ENCODE assay signal across 27 cellular contexts in genomic region chr6:168096271-168096764, GRCh38. TPM values are rescaled to one million over a fixed set of nuclear protein-coding genes. Genes with fewer than 3 reads are reported as not detected.
"Had no signal": no experiment of that assay in that cellular context is flagged by ENCODE, and none has a peak within 500 bp of the region (broad histone marks: within the 10 kb centered on the region; RNA-seq: fewer than 3 reads in every experiment).

No MANE protein-coding gene starts in this region.

- H3K36me3 Mint-ChIP-seq: activated CD8-positive, alpha-beta memory T cell treated with anti-CD3 and anti-CD28 coated beads, Interleukin-2, amount 10 ng/mL, durations not matched to agents 7 days and 5 days; mesothelial cell of epicardium; naive thymus-derived CD8-positive, alpha-beta T cell had no signal

- H3K27ac Mint-ChIP-seq: activated CD4-positive, alpha-beta T cell treated with anti-CD3 and anti-CD28 coated beads, Interleukin-2, amount 10 ng/mL, durations not matched to agents 7 days and 5 days; activated CD8-positive, alpha-beta memory T cell treated with anti-CD3 and anti-CD28 coated beads, Interleukin-2, amount 10 ng/mL, durations not matched to agents 7 days and 5 days; activated CD8-positive, alpha-beta T cell treated with anti-CD3 and anti-CD28 coated beads for 36 hours; activated naive CD8-positive, alpha-beta T cell treated with anti-CD3 and anti-CD28 coated beads, Interleukin-2, amount 50 U/mL, for 24 hours; mesothelial cell of epicardium; naive thymus-derived CD8-positive, alpha-beta T cell had no signal

- DNase-seq: activated CD4-positive, alpha-beta T cell treated with anti-CD3 and anti-CD28 coated beads, Interleukin-2, amount 10 ng/mL, durations not matched to agents 7 days and 5 days; activated CD8-positive, alpha-beta memory T cell treated with anti-CD3 and anti-CD28 coated beads, Interleukin-2, amount 10 ng/mL, durations not matched to agents 7 days and 5 days; activated CD8-positive, alpha-beta T cell treated with anti-CD3 and anti-CD28 coated beads for 36 hours; activated effector memory CD4-positive, alpha-beta T cell treated with anti-CD3 and anti-CD28 coated beads, Interleukin-2, amount 50 U/mL, for 16 hours; activated naive CD4-positive, alpha-beta T cell treated with anti-CD3 and anti-CD28 coated beads, Interleukin-2, amount 50 U/mL, for 16 hours; activated naive CD8-positive, alpha-beta T cell treated with anti-CD3 and anti-CD28 coated beads, Interleukin-2, amount 50 U/mL, for 24 hours; activated T-cell treated with anti-CD3 and anti-CD28 coated beads for 4 hours; body of pancreas; dermis blood vessel endothelial cell; effector CD8-positive, alpha-beta T cell; foreskin keratinocyte; sigmoid colon; stimulated activated CD4-positive, alpha-beta T cell treated with anti-CD3 and anti-CD28 coated beads, Interleukin-4, amount 100 ng/mL, for 1 hour; stimulated activated naive CD4-positive, alpha-beta T cell; testis; trophoblast cell; uterus had no signal

- H3K4me3 ChIP-seq: body of pancreas, cardiac muscle cell, pancreas, sigmoid colon, smooth muscle cell, testis, uterus had no signal

- FAIRE-seq: pancreas had no signal

- H3K4me3 Mint-ChIP-seq: activated CD4-positive, alpha-beta T cell treated with anti-CD3 and anti-CD28 coated beads, Interleukin-2, amount 10 ng/mL, durations not matched to agents 7 days and 5 days; activated CD8-positive, alpha-beta memory T cell treated with anti-CD3 and anti-CD28 coated beads, Interleukin-2, amount 10 ng/mL, durations not matched to agents 7 days and 5 days; activated CD8-positive, alpha-beta T cell treated with anti-CD3 and anti-CD28 coated beads for 36 hours; activated naive CD8-positive, alpha-beta T cell treated with anti-CD3 and anti-CD28 coated beads, Interleukin-2, amount 50 U/mL, for 24 hours; mesothelial cell of epicardium; naive thymus-derived CD8-positive, alpha-beta T cell had no signal

- H3K27ac ChIP-seq: body of pancreas, cardiac muscle cell, foreskin keratinocyte, pancreas, sigmoid colon, testis, uterus, VCaP had no signal

- H3K4me1 Mint-ChIP-seq: activated CD4-positive, alpha-beta T cell treated with anti-CD3 and anti-CD28 coated beads, Interleukin-2, amount 10 ng/mL, durations not matched to agents 7 days and 5 days; activated CD8-positive, alpha-beta memory T cell treated with anti-CD3 and anti-CD28 coated beads, Interleukin-2, amount 10 ng/mL, durations not matched to agents 7 days and 5 days; activated naive CD8-positive, alpha-beta T cell treated with anti-CD3 and anti-CD28 coated beads, Interleukin-2, amount 50 U/mL, for 24 hours; naive thymus-derived CD8-positive, alpha-beta T cell had no signal

- H3K9me3 Mint-ChIP-seq: mesothelial cell of epicardium had no signal

- ATAC-seq: activated CD4-positive, CD25-positive, alpha-beta regulatory T cell treated with anti-CD3 and anti-CD28 coated beads, Interleukin-2, amount 50 U/mL, for 24 hours; activated CD8-positive, alpha-beta memory T cell treated with anti-CD3 and anti-CD28 coated beads, Interleukin-2, amount 10 ng/mL, durations not matched to agents 7 days and 5 days; activated CD8-positive, alpha-beta T cell treated with anti-CD3 and anti-CD28 coated beads for 36 hours; activated naive CD8-positive, alpha-beta T cell treated with anti-CD3 and anti-CD28 coated beads, Interleukin-2, amount 50 U/mL, for 24 hours; body of pancreas; foreskin keratinocyte; naive thymus-derived CD8-positive, alpha-beta T cell had no signal

- H3K9me3 ChIP-seq: body of pancreas, pancreas, sigmoid colon, testis, uterus had no signal

- H3K4me1 ChIP-seq: foreskin keratinocyte, testis had no signal

- H3K36me3 ChIP-seq: cardiac muscle cell, pancreas, sigmoid colon, uterus had no signal

RNA-seq across cellular contexts. Expression of gene FRMD1, which starts 17.3 kb away (rescaled TPM):
- total RNA-seq: activated CD4-positive, alpha-beta T cell treated with anti-CD3 and anti-CD28 coated beads, Interleukin-2, amount 10 ng/mL, durations not matched to agents 7 days and 5 days; activated CD8-positive, alpha-beta memory T cell treated with anti-CD3 and anti-CD28 coated beads, Interleukin-2, amount 10 ng/mL, durations not matched to agents 7 days and 5 days; activated CD8-positive, alpha-beta T cell treated with anti-CD3 and anti-CD28 coated beads for 36 hours; body of pancreas; dermis blood vessel endothelial cell; foreskin keratinocyte; glomerular endothelial cell; lung microvascular endothelial cell; mesothelial cell of epicardium; naive thymus-derived CD8-positive, alpha-beta T cell; pancreas; smooth muscle cell; T-helper 2 cell treated with Interferon-gamma antibody and Interleukin-4, amounts not matched to agents 100 ng/mL and 5 ng/mL, for 36 hours had no signal
- polyA plus RNA-seq: cardiac muscle cell; foreskin keratinocyte; naive thymus-derived CD8-positive, alpha-beta T cell; smooth muscle cell had no signal
